ENCODE assay signal across 1 cellular context in the genomic region with DNA sequence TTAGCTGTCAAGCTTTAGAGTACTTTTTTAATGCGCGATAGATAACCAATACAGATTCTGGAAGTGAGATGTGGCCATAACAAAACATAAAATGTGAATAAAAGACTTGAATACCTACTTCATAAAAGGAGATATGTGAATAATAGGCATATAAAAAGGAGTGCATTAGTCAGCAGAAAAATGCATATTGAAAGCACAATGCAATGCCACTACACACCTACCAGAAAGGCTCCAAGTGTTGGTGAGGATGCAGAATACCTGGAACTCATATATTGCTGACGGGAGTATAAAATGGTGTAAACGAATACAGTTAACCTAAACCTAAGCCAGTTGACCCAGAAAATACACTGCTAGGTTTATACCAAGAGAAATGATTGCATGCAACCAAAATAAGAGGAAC.
TF ChIP-seq lines count a peak whose summit lies in the region.

No MANE protein-coding gene starts in this region.

TF ChIP-seq in A549, 52 proteins besides CTCF, POLR2A, EP300 and RAD21 (continued from another document):
- TF ChIP-seq, protein P1, sequence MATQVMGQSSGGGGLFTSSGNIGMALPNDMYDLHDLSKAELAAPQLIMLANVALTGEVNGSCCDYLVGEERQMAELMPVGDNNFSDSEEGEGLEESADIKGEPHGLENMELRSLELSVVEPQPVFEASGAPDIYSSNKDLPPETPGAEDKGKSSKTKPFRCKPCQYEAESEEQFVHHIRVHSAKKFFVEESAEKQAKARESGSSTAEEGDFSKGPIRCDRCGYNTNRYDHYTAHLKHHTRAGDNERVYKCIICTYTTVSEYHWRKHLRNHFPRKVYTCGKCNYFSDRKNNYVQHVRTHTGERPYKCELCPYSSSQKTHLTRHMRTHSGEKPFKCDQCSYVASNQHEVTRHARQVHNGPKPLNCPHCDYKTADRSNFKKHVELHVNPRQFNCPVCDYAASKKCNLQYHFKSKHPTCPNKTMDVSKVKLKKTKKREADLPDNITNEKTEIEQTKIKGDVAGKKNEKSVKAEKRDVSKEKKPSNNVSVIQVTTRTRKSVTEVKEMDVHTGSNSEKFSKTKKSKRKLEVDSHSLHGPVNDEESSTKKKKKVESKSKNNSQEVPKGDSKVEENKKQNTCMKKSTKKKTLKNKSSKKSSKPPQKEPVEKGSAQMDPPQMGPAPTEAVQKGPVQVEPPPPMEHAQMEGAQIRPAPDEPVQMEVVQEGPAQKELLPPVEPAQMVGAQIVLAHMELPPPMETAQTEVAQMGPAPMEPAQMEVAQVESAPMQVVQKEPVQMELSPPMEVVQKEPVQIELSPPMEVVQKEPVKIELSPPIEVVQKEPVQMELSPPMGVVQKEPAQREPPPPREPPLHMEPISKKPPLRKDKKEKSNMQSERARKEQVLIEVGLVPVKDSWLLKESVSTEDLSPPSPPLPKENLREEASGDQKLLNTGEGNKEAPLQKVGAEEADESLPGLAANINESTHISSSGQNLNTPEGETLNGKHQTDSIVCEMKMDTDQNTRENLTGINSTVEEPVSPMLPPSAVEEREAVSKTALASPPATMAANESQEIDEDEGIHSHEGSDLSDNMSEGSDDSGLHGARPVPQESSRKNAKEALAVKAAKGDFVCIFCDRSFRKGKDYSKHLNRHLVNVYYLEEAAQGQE (IDR thresholded peaks at IDR 0.05), result no peak
- TF ChIP-seq RARB (CRISPR knock-in tag; IDR thresholded peaks at IDR 0.05) (no peak), JUNB (IDR thresholded peaks at IDR 0.05) (no peak)
